Comparison of ENCODE assay signal across 8 cellular contexts in genomic region chr16:11977206-11978041, GRCh38. TPM values are rescaled to one million over a fixed set of nuclear protein-coding genes. Genes with fewer than 3 reads are reported as not detected.
A peak's percentile ranks its signal among the peaks of the same experiment; 100 is the strongest.
DNase-seq lines count a peak whose midpoint lies in the region; ATAC-seq and TF ChIP-seq lines count a peak whose summit lies in the region.

No MANE protein-coding gene starts in this region.

- DNase-seq in activated T-cell treated with anti-CD3 and anti-CD28 coated beads, Interleukin-2, amount 50 U/mL, for 24 hours: no peak
- no peak for DNase-seq in activated T-cell treated with anti-CD3 and anti-CD28 coated beads for 4 hours
- DNase-seq in fibroblast of pulmonary artery (ENCODE audit: low read depth): peak; percentile 72
- no peak for DNase-seq in omental fat pad (ENCODE audit: low spot score)
- DNase-seq in NCI-H2196 treated with DMSO at 0.1 percent for 48 hours (lab: John Stamatoyannopoulos, UW; ENCODE audit: unreplicated experiment): no peak
- DNase-seq in effector CD8-positive, alpha-beta T cell (lab: John Stamatoyannopoulos, UW): no peak

- H3K9me3 Mint-ChIP-seq in activated T-cell treated with anti-CD3 and anti-CD28 coated beads, Interleukin-2, amount 50 U/mL, for 24 hours: no peaks in the 10 kb centered on the region

- peaks cover 38% of the 10 kb centered on the region for H3K4me1 Mint-ChIP-seq in activated T-cell treated with anti-CD3 and anti-CD28 coated beads, Interleukin-2, amount 50 U/mL, for 24 hours (ENCODE audit: low read depth)

- TF ChIP-seq CTCF in WI38 (IDR thresholded peaks at IDR 0.05; ENCODE audit: low read depth, low read length) (no peak), fibroblast of pulmonary artery (IDR thresholded peaks at IDR 0.05; ENCODE audit: low read length, missing control alignments) (no peak), omental fat pad (IDR thresholded peaks at IDR 0.05) (no peak)

- H3K4me3 Mint-ChIP-seq in activated T-cell treated with anti-CD3 and anti-CD28 coated beads, Interleukin-2, amount 50 U/mL, for 24 hours: peak overlapping the region; percentile 98

- H3K4me3 ChIP-seq in WI38 (ENCODE audit: low read depth, low read length) (peak overlapping the region; percentile 96), fibroblast of pulmonary artery (replicated peaks; ENCODE audit: low read depth, low read length) (peak overlapping the region; percentile 95)

- peak; percentile 89 for ATAC-seq in omental fat pad (ENCODE audit: low FRiP score)
- no peak for ATAC-seq in GM18861 (IDR thresholded peaks at IDR 0.05; ENCODE audit: unreplicated experiment)

- peaks cover 23% of the 10 kb centered on the region for H3K36me3 Mint-ChIP-seq in activated T-cell treated with anti-CD3 and anti-CD28 coated beads, Interleukin-2, amount 50 U/mL, for 24 hours (ENCODE audit: low read depth)

- H3K27me3 Mint-ChIP-seq in activated T-cell treated with anti-CD3 and anti-CD28 coated beads, Interleukin-2, amount 50 U/mL, for 24 hours: no peaks in the 10 kb centered on the region

- peak overlapping the region; percentile 89 for H3K27ac Mint-ChIP-seq in activated T-cell treated with anti-CD3 and anti-CD28 coated beads, Interleukin-2, amount 50 U/mL, for 24 hours

RNA-seq across cellular contexts. Expression of gene SNX29, which starts 0.9 kb away (rescaled TPM):
- 10 to 100 TPM; 22.6 to 41.1 (median 30.2) TPM for total RNA-seq in omental fat pad

RNA-seq across cellular contexts. Expression of gene TNFRSF17, which starts 12.4 kb away (rescaled TPM):
- total RNA-seq in omental fat pad: 1 to 10 TPM in 1 of 4 donors, not detected in 3; 1.2 TPM

RNA-seq across cellular contexts. Expression of gene NPIPB2, which starts 35.6 kb away (rescaled TPM):
- total RNA-seq in omental fat pad: 10 to 100 TPM in 1 of 4 donors, 1 to 10 TPM in 3; 5.5 to 11.5 (median 8.2) TPM
